ENCODE assay signal across 24 cellular contexts in the genomic region with DNA sequence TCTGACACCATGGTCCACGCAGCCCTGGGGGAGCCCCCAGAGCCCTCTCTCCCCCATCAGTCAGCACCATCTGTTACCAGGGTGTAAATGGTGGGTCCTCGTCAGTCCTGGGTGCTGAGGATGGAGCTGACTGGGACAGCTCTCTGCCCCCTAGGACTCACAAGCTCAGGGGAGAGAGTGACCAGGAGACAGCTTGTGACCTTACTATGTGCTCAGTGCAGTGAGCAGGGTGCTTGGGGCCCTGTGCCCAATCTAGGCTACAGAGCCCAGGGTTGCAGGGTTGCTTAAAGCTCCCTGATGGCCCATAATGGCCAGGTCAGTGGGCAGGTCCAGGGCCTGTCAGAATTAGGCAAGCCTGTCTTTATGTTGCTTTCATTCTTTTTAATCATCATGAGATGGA. TPM values are rescaled to one million over a fixed set of nuclear protein-coding genes. Genes with fewer than 3 reads are reported as not detected.
"Had no signal": no experiment of that assay in that cellular context is flagged by ENCODE, and none has a peak within 500 bp of the region (broad histone marks: within the 10 kb centered on the region; RNA-seq: fewer than 3 reads in every experiment).

No MANE protein-coding gene starts in this region.

- H3K4me1 ChIP-seq: pancreas, prostate gland, upper lobe of right lung had no signal

- H3K27me3 Mint-ChIP-seq: activated CD4-positive, alpha-beta T cell treated with anti-CD3 and anti-CD28 coated beads for 36 hours had no signal

- H3K4me3 Mint-ChIP-seq: activated CD4-positive, alpha-beta T cell treated with anti-CD3 and anti-CD28 coated beads for 36 hours; activated CD8-positive, alpha-beta memory T cell treated with anti-CD3 and anti-CD28 coated beads, Interleukin-2, amount 10 ng/mL, durations not matched to agents 7 days and 5 days; activated CD8-positive, alpha-beta T cell treated with anti-CD3 and anti-CD28 coated beads, Interleukin-2, amount 10 ng/mL, durations not matched to agents 7 days and 5 days; effector memory CD8-positive, alpha-beta T cell had no signal

- H3K4me1 Mint-ChIP-seq: activated CD4-positive, alpha-beta T cell treated with anti-CD3 and anti-CD28 coated beads for 36 hours; activated CD8-positive, alpha-beta memory T cell treated with anti-CD3 and anti-CD28 coated beads, Interleukin-2, amount 10 ng/mL, durations not matched to agents 7 days and 5 days; naive B cell had no signal

- H3K9me3 ChIP-seq: left lung, lower lobe of right lung, pancreas, prostate gland, thyroid gland, upper lobe of right lung had no signal

- H3K9me3 Mint-ChIP-seq: activated naive CD4-positive, alpha-beta T cell treated with anti-CD3 and anti-CD28 coated beads, Interleukin-2, amount 50 U/mL, for 72 hours; activated T-helper 2 cell treated with anti-CD3 and anti-CD28 coated beads, Interferon-gamma antibody, Interleukin-2, Interleukin-4, amounts not matched to agents 10 μg/mL and 5 μg/mL and 100 μg/mL, durations not matched to agents 14 hours and 24 hours and 36 hours; effector memory CD8-positive, alpha-beta T cell had no signal

- H3K27ac Mint-ChIP-seq: activated CD4-positive, alpha-beta T cell treated with anti-CD3 and anti-CD28 coated beads for 36 hours; activated CD8-positive, alpha-beta memory T cell treated with anti-CD3 and anti-CD28 coated beads, Interleukin-2, amount 10 ng/mL, durations not matched to agents 7 days and 5 days; activated CD8-positive, alpha-beta T cell treated with anti-CD3 and anti-CD28 coated beads, Interleukin-2, amount 10 ng/mL, durations not matched to agents 7 days and 5 days; activated naive CD4-positive, alpha-beta T cell treated with anti-CD3 and anti-CD28 coated beads, Interleukin-2, amount 50 U/mL, for 72 hours; activated T-helper 2 cell treated with anti-CD3 and anti-CD28 coated beads, Interferon-gamma antibody, Interleukin-2, Interleukin-4, amounts not matched to agents 10 μg/mL and 5 μg/mL and 100 μg/mL, durations not matched to agents 14 hours and 24 hours and 36 hours; effector memory CD8-positive, alpha-beta T cell; naive B cell had no signal

- H3K36me3 ChIP-seq: pancreas, prostate gland had no signal

- DNase-seq: activated CD4-positive, alpha-beta T cell treated with anti-CD3 and anti-CD28 coated beads for 36 hours; activated CD4-positive, CD25-positive, alpha-beta regulatory T cell; activated CD8-positive, alpha-beta memory T cell treated with anti-CD3 and anti-CD28 coated beads, Interleukin-2, amount 10 ng/mL, durations not matched to agents 7 days and 5 days; activated CD8-positive, alpha-beta T cell treated with anti-CD3 and anti-CD28 coated beads, Interleukin-2, amount 10 ng/mL, durations not matched to agents 7 days and 5 days; activated T-cell treated with anti-CD3 and anti-CD28 coated beads, Interleukin-2, amount 50 U/mL, for 48 hours; anterior cingulate cortex; cerebellar nuclear complex; cortex of kidney; effector memory CD8-positive, alpha-beta T cell; foreskin keratinocyte; left lung; lower lobe of right lung; mesendoderm; naive B cell; pancreas; retina; stimulated activated CD4-positive, alpha-beta T cell treated with anti-CD3 and anti-CD28 coated beads, Interleukin-15, amount 100 ng/mL, for 24 hours; stimulated activated CD4-positive, alpha-beta T cell treated with anti-CD3 and anti-CD28 coated beads, Interleukin-2, amount 100 ng/mL, for 24 hours; stimulated activated naive CD4-positive, alpha-beta T cell treated with Interleukin-2 at 50 U/mL for 16 hours; thyroid gland; upper lobe of right lung had no signal

- H3K27ac ChIP-seq: foreskin keratinocyte, lower lobe of right lung, pancreas, prostate gland, thyroid gland, upper lobe of right lung had no signal

- ATAC-seq: activated CD4-positive, alpha-beta T cell treated with anti-CD3 and anti-CD28 coated beads for 36 hours; activated CD8-positive, alpha-beta memory T cell treated with anti-CD3 and anti-CD28 coated beads, Interleukin-2, amount 10 ng/mL, durations not matched to agents 7 days and 5 days; activated CD8-positive, alpha-beta T cell treated with anti-CD3 and anti-CD28 coated beads, Interleukin-2, amount 10 ng/mL, durations not matched to agents 7 days and 5 days; activated naive CD4-positive, alpha-beta T cell treated with anti-CD3 and anti-CD28 coated beads, Interleukin-2, amount 50 U/mL, for 72 hours; effector memory CD8-positive, alpha-beta T cell; foreskin keratinocyte; left lung; lower lobe of right lung; pancreas; upper lobe of right lung had no signal

- H3K4me3 ChIP-seq: left lung, lower lobe of right lung, pancreas, prostate gland, thyroid gland, upper lobe of right lung had no signal

- H3K27me3 ChIP-seq: foreskin keratinocyte, left lung, pancreas, thyroid gland, upper lobe of right lung had no signal

RNA-seq across cellular contexts. Expression of a gene that starts 11.3 kb away (rescaled TPM):
- total RNA-seq: activated CD4-positive, alpha-beta T cell treated with anti-CD3 and anti-CD28 coated beads for 36 hours; activated CD8-positive, alpha-beta memory T cell treated with anti-CD3 and anti-CD28 coated beads, Interleukin-2, amount 10 ng/mL, durations not matched to agents 7 days and 5 days; activated CD8-positive, alpha-beta T cell treated with anti-CD3 and anti-CD28 coated beads, Interleukin-2, amount 10 ng/mL, durations not matched to agents 7 days and 5 days; activated naive CD4-positive, alpha-beta T cell treated with anti-CD3 and anti-CD28 coated beads, Interleukin-2, amount 50 U/mL, for 72 hours had no signal
